Comparison of ENCODE assay signal across 24 cellular contexts in genomic region chr5:6592611-6593010, GRCh38. TPM values are rescaled to one million over a fixed set of nuclear protein-coding genes. Genes with fewer than 3 reads are reported as not detected.
DNase-seq lines count a peak whose midpoint lies in the region; ATAC-seq, FAIRE-seq and TF ChIP-seq lines count a peak whose summit lies in the region.
"Had no signal": no experiment of that assay in that cellular context is flagged by ENCODE, and none has a peak within 500 bp of the region (broad histone marks: within the 10 kb centered on the region; RNA-seq: fewer than 3 reads in every experiment).

No MANE protein-coding gene starts in this region.

- no peaks in the 10 kb centered on the region for H3K27me3 Mint-ChIP-seq in glutamatergic neuron (ENCODE audit: unreplicated experiment)
- H3K27me3 Mint-ChIP-seq: activated B cell treated with CpG ODN at 0.5 μM for 24 hours; activated naive CD4-positive, alpha-beta T cell treated with anti-CD3 and anti-CD28 coated beads, Interleukin-2, amount 50 U/mL, for 24 hours; CD8-positive, alpha-beta memory T cell had no signal

- no peaks in the 10 kb centered on the region for H3K9me3 Mint-ChIP-seq in glutamatergic neuron (ENCODE audit: unreplicated experiment)
- H3K9me3 Mint-ChIP-seq: activated B cell treated with CpG ODN at 0.5 μM for 24 hours; activated naive CD4-positive, alpha-beta T cell treated with anti-CD3 and anti-CD28 coated beads, Interleukin-2, amount 50 U/mL, for 24 hours; activated T-helper 1 cell treated with anti-CD3 and anti-CD28 coated beads, Interleukin-12 subunit alpha, Interleukin-12 subunit beta, Interleukin-2, Interleukin-4 antibody, amounts not matched to agents 30 ng/mL and 10 ng/mL and 1 ng/mL, durations not matched to agents 14 hours and 24 hours and 36 hours; nephron; T-helper 2 cell treated with Interferon-gamma antibody and Interleukin-4, amounts not matched to agents 5 μg/mL and 100 μg/mL, for 36 hours had no signal

- H3K4me1 Mint-ChIP-seq in glutamatergic neuron (ENCODE audit: low read depth, unreplicated experiment) = no peaks in the 10 kb centered on the region
- H3K4me1 Mint-ChIP-seq: activated naive CD4-positive, alpha-beta T cell treated with anti-CD3 and anti-CD28 coated beads, Interleukin-2, amount 50 U/mL, for 24 hours; CD8-positive, alpha-beta memory T cell; nephron had no signal

- H3K4me3 Mint-ChIP-seq in glutamatergic neuron (ENCODE audit: unreplicated experiment) = no peak overlapping the region
- H3K4me3 Mint-ChIP-seq: activated B cell treated with CpG ODN at 0.5 μM for 24 hours; activated naive CD4-positive, alpha-beta T cell treated with anti-CD3 and anti-CD28 coated beads, Interleukin-2, amount 50 U/mL, for 24 hours; activated T-helper 1 cell treated with anti-CD3 and anti-CD28 coated beads, Interleukin-12 subunit alpha, Interleukin-12 subunit beta, Interleukin-2, Interleukin-4 antibody, amounts not matched to agents 30 ng/mL and 10 ng/mL and 1 ng/mL, durations not matched to agents 14 hours and 24 hours and 36 hours; CD8-positive, alpha-beta memory T cell; nephron; T-helper 2 cell treated with Interferon-gamma antibody and Interleukin-4, amounts not matched to agents 5 μg/mL and 100 μg/mL, for 36 hours had no signal

- ATAC-seq in RWPE2 (ENCODE audit: low read depth) (peak; percentile 62), foreskin keratinocyte (peak; percentile 48)
- ATAC-seq: HCT116, left lung had no signal

- no peaks in the 10 kb centered on the region for H3K27me3 ChIP-seq in RWPE2 (ENCODE audit: insufficient read depth, poor library complexity, severe bottlenecking)
- no peaks in the 10 kb centered on the region for H3K27me3 ChIP-seq in foreskin keratinocyte
- H3K27me3 ChIP-seq: esophagus squamous epithelium, left lung had no signal

- peaks cover 4% of the 10 kb centered on the region; the same call in 1 of the 2 replicates for H3K36me3 ChIP-seq in RWPE2 (ENCODE audit: low read depth)
- H3K36me3 ChIP-seq: thoracic aorta had no signal

- no peak overlapping the region for H3K4me3 ChIP-seq in AG10803 (ENCODE audit: low read length)
- no peak overlapping the region for H3K4me3 ChIP-seq in RWPE2 (ENCODE audit: severe bottlenecking)
- H3K4me3 ChIP-seq: esophagus squamous epithelium, left lung, thoracic aorta had no signal

- H3K27ac Mint-ChIP-seq in glutamatergic neuron (ENCODE audit: unreplicated experiment) = no peak overlapping the region
- H3K27ac Mint-ChIP-seq: activated B cell treated with CpG ODN at 0.5 μM for 24 hours; activated naive CD4-positive, alpha-beta T cell treated with anti-CD3 and anti-CD28 coated beads, Interleukin-2, amount 50 U/mL, for 24 hours; activated T-helper 1 cell treated with anti-CD3 and anti-CD28 coated beads, Interleukin-12 subunit alpha, Interleukin-12 subunit beta, Interleukin-2, Interleukin-4 antibody, amounts not matched to agents 30 ng/mL and 10 ng/mL and 1 ng/mL, durations not matched to agents 14 hours and 24 hours and 36 hours; nephron; T-helper 2 cell treated with Interferon-gamma antibody and Interleukin-4, amounts not matched to agents 5 μg/mL and 100 μg/mL, for 36 hours had no signal

- peaks cover 5% of the 10 kb centered on the region for H3K4me1 ChIP-seq in RWPE2 (ENCODE audit: insufficient read depth, poor library complexity, severe bottlenecking)
- H3K4me1 ChIP-seq in foreskin keratinocyte = peaks cover 7% of the 10 kb centered on the region
- H3K4me1 ChIP-seq: esophagus squamous epithelium, left lung had no signal

- no peak for FAIRE-seq in GM19239 (lab: Jason Lieb, UNC)

- H3K27ac ChIP-seq in RWPE2 (ENCODE audit: poor library complexity, severe bottlenecking) = no peak overlapping the region
- no peak overlapping the region for H3K27ac ChIP-seq in foreskin keratinocyte
- H3K27ac ChIP-seq: esophagus squamous epithelium, left lung, thoracic aorta had no signal

- peak; percentile 35 for DNase-seq in AG10803 (ENCODE audit: low read depth)
- peak; percentile 26 for DNase-seq in GM04504 (ENCODE audit: low read depth)
- DNase-seq in RWPE2 (ENCODE audit: low spot score) = no peak
- peak; percentile 15 to 27 for DNase-seq in foreskin keratinocyte
- no peak for DNase-seq in OCI-M1 (lab: John Stamatoyannopoulos, UW)
- no peak for DNase-seq in glutamatergic neuron
- no peak for DNase-seq in GM19239 (ENCODE audit: insufficient read length, low spot score)
- DNase-seq: activated B cell treated with CpG ODN at 0.5 μM for 24 hours; CD8-positive, alpha-beta memory T cell; cerebellar nuclear complex; effector CD8-positive, alpha-beta T cell; esophagus squamous epithelium; left lung; midbrain; NCI-H146; SK-N-SH; stimulated activated CD4-positive, alpha-beta T cell treated with anti-CD3 and anti-CD28 coated beads, Interleukin-2, amount 100 ng/mL, for 24 hours; stimulated activated naive CD4-positive, alpha-beta T cell had no signal

- H3K36me3 Mint-ChIP-seq in glutamatergic neuron (ENCODE audit: unreplicated experiment) = peaks cover 12% of the 10 kb centered on the region

- H3K9me3 ChIP-seq in RWPE2 (ENCODE audit: severe bottlenecking) = no peaks in the 10 kb centered on the region
- H3K9me3 ChIP-seq: esophagus squamous epithelium, left lung, SK-N-SH, thoracic aorta had no signal

- TF ChIP-seq CTCF in AG10803 (conservative IDR thresholded peaks at IDR 0.05; ENCODE audit: low read length) = no peak
- no peak for TF ChIP-seq CTCF in RWPE2 (IDR thresholded peaks at IDR 0.05; ENCODE audit: poor library complexity, severe bottlenecking)
- no peak for TF ChIP-seq CTCF in foreskin keratinocyte (conservative IDR thresholded peaks at IDR 0.05)
- TF ChIP-seq CTCF in glutamatergic neuron (IDR thresholded peaks at IDR 0.05; ENCODE audit: partially characterized antibody, unreplicated experiment) = no peak

RNA-seq across cellular contexts. Expression of gene NSUN2, which starts 40.2 kb away (rescaled TPM):
- 88.1 and 102 TPM in 2 replicates for total RNA-seq in foreskin keratinocyte
- polyA plus RNA-seq in foreskin keratinocyte = 56.3 and 65.7 TPM in 2 replicates
- total RNA-seq in glutamatergic neuron (ENCODE audit: unreplicated experiment) = 60.3 TPM

RNA-seq across cellular contexts. Expression of gene SRD5A1, which starts 40.6 kb away (rescaled TPM):
- 13.5 and 14.2 TPM in 2 replicates for total RNA-seq in foreskin keratinocyte
- 10.8 and 11.4 TPM in 2 replicates for polyA plus RNA-seq in foreskin keratinocyte
- 47.2 TPM for total RNA-seq in glutamatergic neuron (ENCODE audit: unreplicated experiment)

Comparison
In these comparisons a context has a peak if more than half of its experiments do, and no peak if none do; other contexts are left out.
1. DNase-seq: peak in AG10803 (single experiment), GM04504 (single experiment) and foreskin keratinocyte (2 of 2); none in RWPE2 (single experiment), OCI-M1 (single experiment), glutamatergic neuron (single experiment) and GM19239 (single experiment).